24 cellular contexts compared by ENCODE assay signal in the genomic region with DNA sequence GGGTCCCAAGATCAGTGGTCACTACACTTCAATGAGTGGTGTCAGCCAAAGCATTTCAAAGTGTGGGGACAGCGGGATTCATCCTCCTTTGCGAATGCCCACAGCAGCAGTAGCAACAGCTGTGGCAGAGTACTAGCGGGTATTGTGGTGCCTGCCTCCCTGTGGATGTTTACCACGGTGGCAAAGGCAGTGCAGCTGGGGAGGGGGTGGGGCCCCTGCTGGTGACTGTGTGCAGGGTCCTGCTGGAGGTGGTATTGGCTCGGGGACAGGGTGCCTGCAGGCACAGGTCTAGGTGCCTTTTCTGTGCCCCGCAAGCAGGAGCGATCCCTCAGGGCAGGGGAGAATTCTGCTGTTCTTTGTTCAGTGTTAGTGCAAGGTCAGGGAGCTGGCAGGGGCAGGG.
"Had no signal": no experiment of that assay in that cellular context is flagged by ENCODE, and none has a peak within 500 bp of the region (broad histone marks: within the 10 kb centered on the region; RNA-seq: fewer than 3 reads in every experiment).

No MANE protein-coding gene starts in this region.

- H3K36me3 ChIP-seq: esophagus squamous epithelium, heart right ventricle, neutrophil, pancreas, right lobe of liver, transverse colon, upper lobe of right lung, uterus had no signal

- ATAC-seq: effector memory CD8-positive, alpha-beta T cell; heart right ventricle; mucosa of descending colon; naive thymus-derived CD4-positive, alpha-beta T cell; pancreas; right lobe of liver; upper lobe of right lung had no signal

- H3K27me3 ChIP-seq: esophagus squamous epithelium, heart right ventricle, neutrophil, pancreas, right lobe of liver, transverse colon, upper lobe of right lung, uterus had no signal

- H3K27ac ChIP-seq: coronary artery, esophagus squamous epithelium, heart right ventricle, neutrophil, pancreas, right lobe of liver, transverse colon, upper lobe of right lung, uterus had no signal

- H3K4me2 ChIP-seq: smooth muscle cell had no signal

- DNase-seq: dermis blood vessel endothelial cell; effector memory CD8-positive, alpha-beta T cell; erythroblast; esophagus squamous epithelium; foreskin melanocyte; glutamatergic neuron; heart right ventricle; hypothalamus; immature natural killer cell; islet precursor cell; kidney glomerular epithelial cell; mesenchymal stem cell; mucosa of descending colon; naive thymus-derived CD4-positive, alpha-beta T cell; right lobe of liver; stimulated activated CD4-positive, alpha-beta T cell treated with anti-CD3 and anti-CD28 coated beads, Interleukin-2, amount 100 ng/mL, for 24 hours; stimulated activated CD4-positive, alpha-beta T cell treated with anti-CD3 and anti-CD28 coated beads, Interleukin-4, amount 100 ng/mL, for 24 hours; transverse colon; upper lobe of right lung; uterus had no signal

- H3K4me1 ChIP-seq: esophagus squamous epithelium, heart right ventricle, pancreas, right lobe of liver, transverse colon, upper lobe of right lung, uterus had no signal

- H3K4me3 ChIP-seq: coronary artery, esophagus squamous epithelium, heart right ventricle, mucosa of descending colon, pancreas, right lobe of liver, smooth muscle cell, transverse colon, upper lobe of right lung, uterus had no signal

- H3K9me3 ChIP-seq: esophagus squamous epithelium, mucosa of descending colon, neutrophil, pancreas, right lobe of liver, transverse colon, upper lobe of right lung, uterus had no signal
